ENCODE assay signal across 11 cellular contexts in the genomic region with DNA sequence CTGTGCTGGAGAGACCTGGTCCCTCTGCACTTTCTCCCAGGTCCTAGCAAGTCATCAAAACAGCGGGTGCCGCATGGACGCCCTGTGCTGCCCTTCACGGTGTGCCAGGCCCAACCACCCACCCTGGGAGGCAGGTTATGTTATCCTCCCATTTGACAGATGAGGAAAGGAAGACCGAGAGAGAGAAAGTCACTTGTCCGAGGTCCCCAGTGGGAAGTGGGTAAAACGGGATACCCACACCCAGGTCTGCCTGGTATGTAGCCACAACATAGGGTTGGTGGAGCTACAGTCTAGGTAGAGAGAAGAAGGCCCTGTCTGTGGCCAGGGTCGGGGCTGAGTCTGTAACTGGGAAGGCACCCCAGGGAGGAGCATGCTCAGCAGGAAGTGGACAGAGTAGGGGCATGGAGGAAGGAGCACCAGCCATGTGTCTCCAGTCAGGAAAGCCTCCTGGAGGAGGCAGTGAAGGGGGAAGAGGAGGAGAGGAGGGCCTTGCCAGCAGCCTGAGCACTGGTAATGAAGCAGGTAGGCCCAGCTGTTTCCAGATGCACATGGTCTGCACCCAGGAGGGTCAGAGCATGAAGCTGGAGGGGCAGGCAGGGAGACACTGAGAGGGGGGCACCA.
DNase-seq lines count a peak whose midpoint lies in the region; ATAC-seq and TF ChIP-seq lines count a peak whose summit lies in the region.
"Had no signal": no experiment of that assay in that cellular context is flagged by ENCODE, and none has a peak within 500 bp of the region (broad histone marks: within the 10 kb centered on the region; RNA-seq: fewer than 3 reads in every experiment).

No MANE protein-coding gene starts in this region.

- TF ChIP-seq CTCF in left lung (IDR thresholded peaks at IDR 0.05): no peak

- H3K27ac Mint-ChIP-seq in activated T-cell treated with anti-CD3 and anti-CD28 coated beads, Interleukin-2, amount 50 U/mL, for 24 hours: peak overlapping the region; percentile 8
- H3K27ac Mint-ChIP-seq in T-helper 2 cell treated with Interferon-gamma antibody and Interleukin-4, amounts not matched to agents 5 μg/mL and 100 μg/mL, for 36 hours: peak overlapping the region; percentile 64
- H3K27ac Mint-ChIP-seq in stimulated activated naive B cell treated with anti-CD40 and anti-IgM and Interleukin-4, amounts not matched to agents 10 μg/mL and 1 μg/mL and 100 μg/mL, for 72 hours: peak overlapping the region; percentile 10

- no peak for ATAC-seq in activated T-cell treated with anti-CD3 and anti-CD28 coated beads, Interleukin-2, amount 50 U/mL, for 4 hours
- peak; percentile 2 for ATAC-seq in left lung
- ATAC-seq in stimulated activated naive B cell treated with anti-CD40 and anti-IgM and Interleukin-4, amounts not matched to agents 10 μg/mL and 1 μg/mL and 100 μg/mL, for 72 hours (replicated peaks): no peak
- no peak for ATAC-seq in HG02870 (IDR thresholded peaks at IDR 0.05; ENCODE audit: unreplicated experiment)

- intact Hi-C loops in left lung (cut with DNase I): no loop called here

- H3K9me3 ChIP-seq in left lung: no peaks in the 10 kb centered on the region
- H3K9me3 ChIP-seq: SK-N-SH had no signal

- H3K4me1 ChIP-seq in left lung: peaks cover 19 to 69% of the 10 kb centered on the region in 2 donors

- H3K4me3 ChIP-seq in left lung: peak overlapping the region in 1 of 2 donors; percentile 1

- no peaks in the 10 kb centered on the region for H3K9me3 Mint-ChIP-seq in activated T-cell treated with anti-CD3 and anti-CD28 coated beads, Interleukin-2, amount 50 U/mL, for 24 hours
- no peaks in the 10 kb centered on the region for H3K9me3 Mint-ChIP-seq in activated T-cell treated with anti-CD3 and anti-CD28 coated beads, Interleukin-2, amount 50 U/mL, for 4 hours
- no peaks in the 10 kb centered on the region for H3K9me3 Mint-ChIP-seq in T-helper 2 cell treated with Interferon-gamma antibody and Interleukin-4, amounts not matched to agents 5 μg/mL and 100 μg/mL, for 36 hours
- H3K9me3 Mint-ChIP-seq in stimulated activated naive B cell treated with anti-CD40 and anti-IgM and Interleukin-4, amounts not matched to agents 10 μg/mL and 1 μg/mL and 100 μg/mL, for 72 hours: no peaks in the 10 kb centered on the region

- DNase-seq in activated T-cell treated with anti-CD3 and anti-CD28 coated beads, Interleukin-2, amount 50 U/mL, for 24 hours: peak; percentile 49
- no peak for DNase-seq in activated T-cell treated with anti-CD3 and anti-CD28 coated beads, Interleukin-2, amount 50 U/mL, for 4 hours
- no peak for DNase-seq in T-helper 2 cell treated with Interferon-gamma antibody and Interleukin-4, amounts not matched to agents 5 μg/mL and 100 μg/mL, for 36 hours (ENCODE audit: low spot score)
- DNase-seq in left lung: peak in 1 of 2 donors; percentile 39
- no peak for DNase-seq in stimulated activated naive B cell treated with anti-CD40 and anti-IgM and Interleukin-4, amounts not matched to agents 10 μg/mL and 1 μg/mL and 100 μg/mL, for 72 hours
- DNase-seq in KG1 (lab: John Stamatoyannopoulos, UW): no peak
- no peak for DNase-seq in AG08396 (ENCODE audit: low spot score)
- DNase-seq: kidney glomerular epithelial cell, NCI-H774 had no signal

- peak overlapping the region; percentile 26 to 96 for H3K27ac ChIP-seq in left lung

- no peaks in the 10 kb centered on the region for H3K36me3 Mint-ChIP-seq in activated T-cell treated with anti-CD3 and anti-CD28 coated beads, Interleukin-2, amount 50 U/mL, for 24 hours (ENCODE audit: low read depth)
- no peaks in the 10 kb centered on the region for H3K36me3 Mint-ChIP-seq in activated T-cell treated with anti-CD3 and anti-CD28 coated beads, Interleukin-2, amount 50 U/mL, for 4 hours (ENCODE audit: insufficient read depth)
- H3K36me3 Mint-ChIP-seq in T-helper 2 cell treated with Interferon-gamma antibody and Interleukin-4, amounts not matched to agents 5 μg/mL and 100 μg/mL, for 36 hours (ENCODE audit: low read depth): peaks cover 22% of the 10 kb centered on the region
- no peaks in the 10 kb centered on the region for H3K36me3 Mint-ChIP-seq in stimulated activated naive B cell treated with anti-CD40 and anti-IgM and Interleukin-4, amounts not matched to agents 10 μg/mL and 1 μg/mL and 100 μg/mL, for 72 hours

- H3K4me3 Mint-ChIP-seq in activated T-cell treated with anti-CD3 and anti-CD28 coated beads, Interleukin-2, amount 50 U/mL, for 24 hours: no peak overlapping the region
- H3K4me3 Mint-ChIP-seq in activated T-cell treated with anti-CD3 and anti-CD28 coated beads, Interleukin-2, amount 50 U/mL, for 4 hours: no peak overlapping the region
- H3K4me3 Mint-ChIP-seq in T-helper 2 cell treated with Interferon-gamma antibody and Interleukin-4, amounts not matched to agents 5 μg/mL and 100 μg/mL, for 36 hours: peak overlapping the region; percentile 59
- H3K4me3 Mint-ChIP-seq in stimulated activated naive B cell treated with anti-CD40 and anti-IgM and Interleukin-4, amounts not matched to agents 10 μg/mL and 1 μg/mL and 100 μg/mL, for 72 hours: no peak overlapping the region

- peaks cover 75% of the 10 kb centered on the region for H3K4me1 Mint-ChIP-seq in activated T-cell treated with anti-CD3 and anti-CD28 coated beads, Interleukin-2, amount 50 U/mL, for 24 hours (ENCODE audit: low read depth)
- peaks cover 73% of the 10 kb centered on the region for H3K4me1 Mint-ChIP-seq in activated T-cell treated with anti-CD3 and anti-CD28 coated beads, Interleukin-2, amount 50 U/mL, for 4 hours (ENCODE audit: low read depth)
- peaks cover 61% of the 10 kb centered on the region for H3K4me1 Mint-ChIP-seq in T-helper 2 cell treated with Interferon-gamma antibody and Interleukin-4, amounts not matched to agents 5 μg/mL and 100 μg/mL, for 36 hours (ENCODE audit: low read depth)
- peaks cover 57 to 85% of the 10 kb centered on the region in 2 donors for H3K4me1 Mint-ChIP-seq in stimulated activated naive B cell treated with anti-CD40 and anti-IgM and Interleukin-4, amounts not matched to agents 10 μg/mL and 1 μg/mL and 100 μg/mL, for 72 hours

- no peaks in the 10 kb centered on the region for H3K36me3 ChIP-seq in left lung

- no peaks in the 10 kb centered on the region for H3K27me3 ChIP-seq in left lung

- H3K27me3 Mint-ChIP-seq in activated T-cell treated with anti-CD3 and anti-CD28 coated beads, Interleukin-2, amount 50 U/mL, for 24 hours: no peaks in the 10 kb centered on the region
- H3K27me3 Mint-ChIP-seq in activated T-cell treated with anti-CD3 and anti-CD28 coated beads, Interleukin-2, amount 50 U/mL, for 4 hours (ENCODE audit: low read depth): no peaks in the 10 kb centered on the region
- H3K27me3 Mint-ChIP-seq in T-helper 2 cell treated with Interferon-gamma antibody and Interleukin-4, amounts not matched to agents 5 μg/mL and 100 μg/mL, for 36 hours (ENCODE audit: low read depth): no peaks in the 10 kb centered on the region
- no peaks in the 10 kb centered on the region for H3K27me3 Mint-ChIP-seq in stimulated activated naive B cell treated with anti-CD40 and anti-IgM and Interleukin-4, amounts not matched to agents 10 μg/mL and 1 μg/mL and 100 μg/mL, for 72 hours

Comparison
In these comparisons a context has a peak if more than half of its experiments do, and no peak if none do; other contexts are left out.
1. H3K27ac Mint-ChIP-seq: peak in every context shown above with its lines; median percentile 64 in T-helper 2 cell treated with Interferon-gamma antibody and Interleukin-4, amounts not matched to agents 5 μg/mL and 100 μg/mL, for 36 hours; 10 in stimulated activated naive B cell treated with anti-CD40 and anti-IgM and Interleukin-4, amounts not matched to agents 10 μg/mL and 1 μg/mL and 100 μg/mL, for 72 hours; 8 in activated T-cell treated with anti-CD3 and anti-CD28 coated beads, Interleukin-2, amount 50 U/mL, for 24 hours.